In genomic region chr5:111748304-111748763, GRCh38 we compare ENCODE assay signal across 11 cellular contexts.
A peak's percentile ranks its signal among the peaks of the same experiment; 100 is the strongest.
DNase-seq lines count a peak whose midpoint lies in the region; ATAC-seq and TF ChIP-seq lines count a peak whose summit lies in the region.
"Had no signal": no experiment of that assay in that cellular context is flagged by ENCODE, and none has a peak within 500 bp of the region (broad histone marks: within the 10 kb centered on the region; RNA-seq: fewer than 3 reads in every experiment).

No MANE protein-coding gene starts in this region.

- peaks cover 15% of the 10 kb centered on the region for H3K9me3 Mint-ChIP-seq in nephron progenitor cell

- peak overlapping the region; percentile 18 for H3K4me3 Mint-ChIP-seq in nephron progenitor cell

- DNase-seq in ELR (ENCODE audit: low read depth) (peak; percentile 94), OCI-M1 (lab: John Stamatoyannopoulos, UW) (peak; percentile 52), epithelial cell of prostate (ENCODE audit: low read depth, low spot score) (peak; percentile 65), nephron progenitor cell (no peak), HEK293T (ENCODE audit: extremely low spot score) (no peak), COR-L47 (lab: John Stamatoyannopoulos, UW) (no peak)
- DNase-seq: activated naive CD4-positive, alpha-beta T cell treated with anti-CD3 and anti-CD28 coated beads, Interleukin-2, amount 50 U/mL, for 16 hours; lower lobe of right lung; NCI-H1105 had no signal

- CTCF ChIA-PET in HEK293T (lab: Yijun Ruan, JAX) = no interaction called here

- peak overlapping the region; percentile 96 for H3K27ac Mint-ChIP-seq in nephron progenitor cell

- ATAC-seq in GM18511 (IDR thresholded peaks at IDR 0.05; ENCODE audit: unreplicated experiment) (no peak), HG03097 (IDR thresholded peaks at IDR 0.05; ENCODE audit: low FRiP score, unreplicated experiment) (no peak)

- POLR2A ChIA-PET in HEK293T (lab: Yijun Ruan, JAX) = no interaction called here

- TF ChIP-seq CTCF in nephron progenitor cell (IDR thresholded peaks at IDR 0.05) = no peak

- peaks cover 3% of the 10 kb centered on the region for H3K27me3 Mint-ChIP-seq in nephron progenitor cell (ENCODE audit: low read depth, poor library complexity)

- peak overlapping the region; percentile 65 for H3K27ac ChIP-seq in epithelial cell of prostate
- H3K27ac ChIP-seq: lower lobe of right lung had no signal

- peaks cover 84% of the 10 kb centered on the region for H3K4me1 Mint-ChIP-seq in nephron progenitor cell

- peaks cover 94% of the 10 kb centered on the region for H3K36me3 Mint-ChIP-seq in nephron progenitor cell (ENCODE audit: low read depth)

TF ChIP-seq in HEK293T, 16 proteins besides CTCF, POLR2A, EP300 and RAD21:
- TF ChIP-seq LEF1 (IDR thresholded peaks at IDR 0.05; ENCODE audit: borderline replicate concordance) = no peak
- no peak for TF ChIP-seq SUZ12 (IDR thresholded peaks at IDR 0.05)
- TF ChIP-seq NFRKB (IDR thresholded peaks at IDR 0.05) = no peak
- TF ChIP-seq PKNOX1 (IDR thresholded peaks at IDR 0.05) = no peak
- no peak for TF ChIP-seq FOXA1 (IDR thresholded peaks at IDR 0.05)
- no peak for TF ChIP-seq CTBP1 (IDR thresholded peaks at IDR 0.05; ENCODE audit: borderline replicate concordance)
- TF ChIP-seq L3MBTL2 (conservative IDR thresholded peaks at IDR 0.05) = no peak
- TF ChIP-seq ELF4 (IDR thresholded peaks at IDR 0.05) = no peak
- no peak for TF ChIP-seq TARDBP (IDR thresholded peaks at IDR 0.05)
- TF ChIP-seq ARNT (IDR thresholded peaks at IDR 0.05) = no peak
- TF ChIP-seq BHLHE40 (IDR thresholded peaks at IDR 0.05; ENCODE audit: borderline replicate concordance) = no peak
- no peak for TF ChIP-seq FOXK2 (IDR thresholded peaks at IDR 0.05)
- TF ChIP-seq FOXM1 (IDR thresholded peaks at IDR 0.05; ENCODE audit: borderline replicate concordance) = no peak
- TF ChIP-seq HDGF (IDR thresholded peaks at IDR 0.05; ENCODE audit: borderline replicate concordance) = no peak
- no peak for TF ChIP-seq SP1 (IDR thresholded peaks at IDR 0.05)
- TF ChIP-seq ZNF384 (IDR thresholded peaks at IDR 0.05) = no peak

Comparison
In these comparisons a context has a peak if more than half of its experiments do, and no peak if none do; other contexts are left out.
1. DNase-seq: peak in ELR (single experiment), OCI-M1 (single experiment) and epithelial cell of prostate (single experiment); none in nephron progenitor cell (single experiment), HEK293T (single experiment) and COR-L47 (single experiment).